In the genomic region with DNA sequence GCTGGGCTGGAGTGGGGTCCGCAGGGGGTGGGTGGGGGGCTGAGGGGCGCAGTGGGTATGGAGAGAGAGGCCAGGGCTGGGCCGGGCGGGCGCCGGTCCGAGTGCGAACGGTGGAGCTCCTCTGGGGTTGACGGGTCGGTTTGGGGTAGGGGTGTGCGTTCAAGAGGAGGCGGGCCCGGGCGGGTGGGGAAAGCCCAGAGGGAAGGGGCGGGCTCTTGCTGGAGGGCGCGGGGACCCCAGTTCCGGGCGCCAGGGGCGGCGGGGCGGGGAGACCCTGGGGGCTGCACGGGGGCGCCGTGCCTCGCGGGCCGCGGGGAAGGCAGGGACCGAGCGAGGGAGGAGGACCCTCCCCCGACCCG, we compare ENCODE assay signal across 15 cellular contexts. TPM values are rescaled to one million over a fixed set of nuclear protein-coding genes. Genes with fewer than 3 reads are reported as not detected.
DNase-seq lines count a peak whose midpoint lies in the region; TF ChIP-seq lines count a peak whose summit lies in the region.
"Had no signal": no experiment of that assay in that cellular context is flagged by ENCODE, and none has a peak within 500 bp of the region (broad histone marks: within the 10 kb centered on the region; RNA-seq: fewer than 3 reads in every experiment).

No MANE protein-coding gene starts in this region.

- H3K9me3 ChIP-seq in Caco-2 (no peaks in the 10 kb centered on the region), HUES48 (ENCODE audit: control insufficient read depth, insufficient read depth, low read length) (no peaks in the 10 kb centered on the region), neural cell (ENCODE audit: low read length) (no peaks in the 10 kb centered on the region), Peyer's patch (no peaks in the 10 kb centered on the region)

- H3K4me2 ChIP-seq in neural cell (ENCODE audit: low read length), result peak overlapping the region; percentile 35

- no TSS peak for BruUV-seq in Caco-2 (replicated peaks; lab: Mats Ljungman, UMichigan)

- DNase-seq in Caco-2, result no peak
- DNase-seq in coronary artery (ENCODE audit: low spot score), result no peak
- no peak for DNase-seq in stimulated activated naive CD4-positive, alpha-beta T cell treated with Interleukin-2 at 50 U/mL for 16 hours (lab: John Stamatoyannopoulos, UW)
- DNase-seq in Peyer's patch, result no peak
- DNase-seq in T-helper 2 cell treated with Interferon-gamma antibody and Interleukin-4, amounts not matched to agents 5 μg/mL and 100 μg/mL, for 36 hours (ENCODE audit: low spot score), result no peak
- DNase-seq: activated CD8-positive, alpha-beta T cell treated with anti-CD3 and anti-CD28 coated beads, Interleukin-2, amount 10 ng/mL, durations not matched to agents 7 days and 5 days; activated naive CD8-positive, alpha-beta T cell treated with anti-CD3 and anti-CD28 coated beads, Interleukin-2, amount 10 ng/mL, durations not matched to agents 7 days and 5 days; Calu3; immature natural killer cell; OCI-M1 had no signal

- H3K9ac ChIP-seq in HUES48 (ENCODE audit: low read depth, low read length) (no peak overlapping the region), neural cell (ENCODE audit: low read length) (peak overlapping the region; percentile 93)

- peak overlapping the region; percentile 83 for H3K4me3 Mint-ChIP-seq in Caco-2 (ENCODE audit: unreplicated experiment)
- H3K4me3 Mint-ChIP-seq in T-helper 2 cell treated with Interferon-gamma antibody and Interleukin-4, amounts not matched to agents 5 μg/mL and 100 μg/mL, for 36 hours, result no peak overlapping the region
- H3K4me3 Mint-ChIP-seq: activated CD8-positive, alpha-beta T cell treated with anti-CD3 and anti-CD28 coated beads, Interleukin-2, amount 10 ng/mL, durations not matched to agents 7 days and 5 days had no signal

- TF ChIP-seq POLR2A in Peyer's patch (IDR thresholded peaks at IDR 0.05), result no peak

- no peak overlapping the region for H3K27ac ChIP-seq in HUES48 (ENCODE audit: low read depth, low read length)
- no peak overlapping the region for H3K27ac ChIP-seq in coronary artery
- H3K27ac ChIP-seq in neural cell (ENCODE audit: low read length), result no peak overlapping the region
- no peak overlapping the region for H3K27ac ChIP-seq in Peyer's patch

- H3K36me3 ChIP-seq in Caco-2 (ENCODE audit: control insufficient read depth, insufficient read depth, low read length) (no peaks in the 10 kb centered on the region; the same call in none of the 2 replicates), HUES48 (ENCODE audit: control insufficient read depth, insufficient read depth, low read length) (peaks cover 16% of the 10 kb centered on the region), neural cell (ENCODE audit: insufficient read depth, low read length) (no peaks in the 10 kb centered on the region), Peyer's patch (peaks cover 0 to 12% (median 0%) of the 10 kb centered on the region in 3 donors)

- H3K27me3 ChIP-seq in Caco-2 (replicated peaks; ENCODE audit: control insufficient read depth, insufficient read depth, low read length) (peaks cover 2% of the 10 kb centered on the region; the same call in 1 of the 2 replicates), HUES48 (ENCODE audit: control insufficient read depth, insufficient read depth, low read length) (peaks cover 63% of the 10 kb centered on the region), neural cell (ENCODE audit: insufficient read depth, low read depth, low read length) (peaks cover 3% of the 10 kb centered on the region), Peyer's patch (peaks cover 0 to 26% of the 10 kb centered on the region in 2 donors)

- no peaks in the 10 kb centered on the region for H3F3A ChIP-seq in neural cell (ENCODE audit: insufficient read depth, low read length, poor library complexity, severe bottlenecking)

- no peaks in the 10 kb centered on the region for H4K20me1 ChIP-seq in neural cell (ENCODE audit: insufficient read depth)

- H3K4me3 ChIP-seq in Caco-2 (ENCODE audit: low read depth, low read length) (peak overlapping the region; percentile 34), HUES48 (ENCODE audit: low read depth, low read length) (peak overlapping the region; percentile 45; the same call in 1 of the 2 replicates), coronary artery (peak overlapping the region; percentile 53), neural cell (ENCODE audit: low read length) (peak overlapping the region; percentile 99), Peyer's patch (peak overlapping the region in 2 of 4 donors; percentile 2 to 41)

- peaks cover 8% of the 10 kb centered on the region for H3K36me3 Mint-ChIP-seq in Caco-2 (ENCODE audit: insufficient read depth, unreplicated experiment)
- peaks cover 3% of the 10 kb centered on the region for H3K36me3 Mint-ChIP-seq in T-helper 2 cell treated with Interferon-gamma antibody and Interleukin-4, amounts not matched to agents 5 μg/mL and 100 μg/mL, for 36 hours (ENCODE audit: low read depth)

- no peak for TF ChIP-seq EP300 in neural cell (conservative IDR thresholded peaks at IDR 0.05; ENCODE audit: poor library complexity, severe bottlenecking)

- peaks cover 15% of the 10 kb centered on the region for H3K4me1 Mint-ChIP-seq in Caco-2 (ENCODE audit: low read depth, unreplicated experiment)
- H3K4me1 Mint-ChIP-seq in T-helper 2 cell treated with Interferon-gamma antibody and Interleukin-4, amounts not matched to agents 5 μg/mL and 100 μg/mL, for 36 hours (ENCODE audit: low read depth), result peaks cover 4% of the 10 kb centered on the region

- no peak overlapping the region for H2AFZ ChIP-seq in neural cell (ENCODE audit: low read depth, low read length)

- H3K27ac Mint-ChIP-seq in Caco-2 (ENCODE audit: unreplicated experiment), result no peak overlapping the region
- no peak overlapping the region for H3K27ac Mint-ChIP-seq in T-helper 2 cell treated with Interferon-gamma antibody and Interleukin-4, amounts not matched to agents 5 μg/mL and 100 μg/mL, for 36 hours
- H3K27ac Mint-ChIP-seq: activated CD8-positive, alpha-beta T cell treated with anti-CD3 and anti-CD28 coated beads, Interleukin-2, amount 10 ng/mL, durations not matched to agents 7 days and 5 days; activated naive CD8-positive, alpha-beta T cell treated with anti-CD3 and anti-CD28 coated beads, Interleukin-2, amount 10 ng/mL, durations not matched to agents 7 days and 5 days; immature natural killer cell had no signal

- no peak for TF ChIP-seq RAD21 in neural cell (conservative IDR thresholded peaks at IDR 0.05)

- no peaks in the 10 kb centered on the region for H3K79me2 ChIP-seq in neural cell (replicated peaks; ENCODE audit: insufficient read depth, low read length)

- peaks cover 19% of the 10 kb centered on the region for H3K27me3 Mint-ChIP-seq in Caco-2 (ENCODE audit: insufficient read depth, unreplicated experiment)
- peaks cover 25% of the 10 kb centered on the region for H3K27me3 Mint-ChIP-seq in T-helper 2 cell treated with Interferon-gamma antibody and Interleukin-4, amounts not matched to agents 5 μg/mL and 100 μg/mL, for 36 hours (ENCODE audit: low read depth)

- TF ChIP-seq CTCF in Caco-2 (IDR thresholded peaks at IDR 0.05; ENCODE audit: insufficient read depth in 1 of 2, low read depth in 1 of 2, low read length in 1 of 2, severe bottlenecking in 1 of 2, unreplicated experiment in 1 of 2) (no peak), coronary artery (IDR thresholded peaks at IDR 0.05) (no peak), neural cell (IDR thresholded peaks at IDR 0.05; ENCODE audit: poor library complexity, severe bottlenecking) (no peak), Peyer's patch (IDR thresholded peaks at IDR 0.05) (no peak)

- intact Hi-C loops in Caco-2 (cut with micrococcal nuclease; ENCODE audit: unreplicated experiment), result no loop called here

- POLR2A ChIA-PET in Caco-2 (lab: Charles Lee), result interaction anchor here (0.7 kb wide), 1 partner anchor 43 kb away, joined by 17 read pairs; a partner anchor contains a TSS

- H3K9me3 Mint-ChIP-seq in Caco-2 (ENCODE audit: unreplicated experiment), result no peaks in the 10 kb centered on the region
- H3K9me3 Mint-ChIP-seq in T-helper 2 cell treated with Interferon-gamma antibody and Interleukin-4, amounts not matched to agents 5 μg/mL and 100 μg/mL, for 36 hours, result no peaks in the 10 kb centered on the region
- H3K9me3 Mint-ChIP-seq: activated naive CD8-positive, alpha-beta T cell treated with anti-CD3 and anti-CD28 coated beads, Interleukin-2, amount 10 ng/mL, durations not matched to agents 7 days and 5 days; immature natural killer cell had no signal

- CTCF ChIA-PET in Caco-2 (lab: Charles Lee), result interaction anchor here (0.6 kb wide), 2 partner anchors 26 to 33 kb away, joined by 3 to 8 read pairs; no protein-coding TSS in a partner anchor

- no peaks in the 10 kb centered on the region for H3K9me2 ChIP-seq in neural cell (ENCODE audit: insufficient read depth, low read length)

- H3K4me1 ChIP-seq in Caco-2, result peaks cover 18% of the 10 kb centered on the region; the same call in 1 of the 2 replicates
- peaks cover 4% of the 10 kb centered on the region; the same call in 1 of the 2 replicates for H3K4me1 ChIP-seq in HUES48 (ENCODE audit: control insufficient read depth, insufficient read depth, low read length)
- peaks cover 0 to 24% (median 9%) of the 10 kb centered on the region in 4 donors for H3K4me1 ChIP-seq in Peyer's patch

TF ChIP-seq in neural cell, 6 proteins besides CTCF, POLR2A, EP300 and RAD21 (continues in another document):
- no peak for TF ChIP-seq EZH2 (IDR thresholded peaks at IDR 0.05; ENCODE audit: borderline replicate concordance, insufficient read depth, low read length, poor library complexity, severe bottlenecking)

RNA-seq across cellular contexts. Expression of a gene that starts 8.0 kb away (rescaled TPM):
- not detected in 2 replicates for total RNA-seq in Caco-2 (2022)
- polyA plus RNA-seq in neural cell, result 4.5 and 7.1 TPM in 2 replicates
- polyA minus RNA-seq in neural cell, result 9.5 and 11.8 TPM in 2 replicates
- not detected for total RNA-seq in Peyer's patch
- total RNA-seq: activated CD8-positive, alpha-beta T cell treated with anti-CD3 and anti-CD28 coated beads, Interleukin-2, amount 10 ng/mL, durations not matched to agents 7 days and 5 days; activated naive CD8-positive, alpha-beta T cell treated with anti-CD3 and anti-CD28 coated beads, Interleukin-2, amount 10 ng/mL, durations not matched to agents 7 days and 5 days; Calu3; right cardiac atrium; T-helper 2 cell treated with Interferon-gamma antibody and Interleukin-4, amounts not matched to agents 100 ng/mL and 5 ng/mL, for 36 hours had no signal
- polyA plus RNA-seq: immature natural killer cell had no signal

RNA-seq across cellular contexts. Expression of a gene that starts 10.3 kb away (rescaled TPM):
- total RNA-seq in Caco-2 (2022), result 40.6 and 49.6 TPM in 2 replicates
- polyA plus RNA-seq in neural cell, result 47.7 and 48.1 TPM in 2 replicates
- 21.8 and 23.4 TPM in 2 replicates for polyA minus RNA-seq in neural cell
- 100 to 1,000 TPM in 1 of 4 donors, 10 to 100 TPM in 3; 28.1 to 102 (median 60.0) TPM for total RNA-seq in Peyer's patch

RNA-seq across cellular contexts. Expression of a gene that starts 13.4 kb away (rescaled TPM):
- total RNA-seq in Caco-2 (2022) (not detected in 2 replicates), Peyer's patch (not detected)
- 0.19 and 3.0 TPM in 2 replicates for polyA plus RNA-seq in neural cell
- polyA minus RNA-seq in neural cell, result not detected in 2 replicates
- total RNA-seq: activated CD8-positive, alpha-beta T cell treated with anti-CD3 and anti-CD28 coated beads, Interleukin-2, amount 10 ng/mL, durations not matched to agents 7 days and 5 days; activated naive CD8-positive, alpha-beta T cell treated with anti-CD3 and anti-CD28 coated beads, Interleukin-2, amount 10 ng/mL, durations not matched to agents 7 days and 5 days; Calu3; right cardiac atrium; subcutaneous adipose tissue; T-helper 2 cell treated with Interferon-gamma antibody and Interleukin-4, amounts not matched to agents 100 ng/mL and 5 ng/mL, for 36 hours had no signal
- polyA plus RNA-seq: immature natural killer cell, right cardiac atrium had no signal

RNA-seq across cellular contexts. Expression of a gene that starts 25.3 kb away (rescaled TPM):
- total RNA-seq in Caco-2 (2022) (12.3 and 13.9 TPM in 2 replicates), Peyer's patch (10 to 100 TPM; 10.1 to 47.0 (median 15.5) TPM)
- 0.37 and 0.68 TPM in 2 replicates for polyA plus RNA-seq in neural cell
- polyA minus RNA-seq in neural cell, result 1.5 and 1.9 TPM in 2 replicates

RNA-seq across cellular contexts. Expression of a gene that starts 33.8 kb away (rescaled TPM):
- total RNA-seq in Caco-2 (2022), result 40.9 and 45.2 TPM in 2 replicates
- polyA plus RNA-seq in neural cell, result 129 and 145 TPM in 2 replicates
- polyA minus RNA-seq in neural cell, result 31.1 and 39.7 TPM in 2 replicates
- total RNA-seq in Peyer's patch, result 1 to 10 TPM; 1.4 to 7.4 (median 3.0) TPM
